In the genomic region with DNA sequence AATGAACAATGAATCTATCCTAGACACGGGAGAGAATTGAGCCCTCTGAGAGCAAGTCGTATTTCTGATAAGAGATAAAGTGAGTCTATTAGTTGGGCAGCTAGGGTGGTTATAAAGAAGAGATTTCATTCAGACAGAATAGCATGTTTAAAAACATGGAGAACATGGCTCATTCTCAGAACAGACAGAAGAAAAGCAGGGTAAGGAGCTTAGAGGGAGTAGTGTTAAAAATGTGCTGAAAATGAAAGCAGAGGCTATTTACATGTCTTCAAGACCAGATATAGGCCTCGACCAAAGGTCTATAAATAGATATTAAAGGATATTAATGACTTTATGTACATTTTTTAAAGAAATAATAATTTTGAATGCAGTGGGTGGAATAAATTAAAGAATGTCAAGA, we compare ENCODE assay signal across 23 cellular contexts.
DNase-seq lines count a peak whose midpoint lies in the region; ATAC-seq and TF ChIP-seq lines count a peak whose summit lies in the region.
"Had no signal": no experiment of that assay in that cellular context is flagged by ENCODE, and none has a peak within 500 bp of the region (broad histone marks: within the 10 kb centered on the region; RNA-seq: fewer than 3 reads in every experiment).

No MANE protein-coding gene starts in this region.

- H3K9me3 ChIP-seq in Loucy (ENCODE audit: insufficient read depth, low read depth, low read length): no peaks in the 10 kb centered on the region
- H3K9me3 ChIP-seq: BLaER1 had no signal

- no peaks in the 10 kb centered on the region for H3K4me1 Mint-ChIP-seq in stimulated activated naive CD8-positive, alpha-beta T cell treated with anti-CD3 and anti-CD28 coated beads, Interleukin-15, amount 100 ng/mL, for 72 hours

- no peak overlapping the region for H3K4me2 ChIP-seq in Loucy (ENCODE audit: low read depth, low read length, poor library complexity, severe bottlenecking)
- H3K4me2 ChIP-seq: BLaER1, PC-9 had no signal

- no peaks in the 10 kb centered on the region for H3K79me2 ChIP-seq in Loucy (ENCODE audit: insufficient read depth, low read length)

- H4K20me1 ChIP-seq in Loucy (ENCODE audit: insufficient read depth, low read length, poor library complexity, severe bottlenecking): no peaks in the 10 kb centered on the region
- H4K20me1 ChIP-seq: BLaER1 had no signal

- H3K9me2 ChIP-seq in Loucy (replicated peaks; ENCODE audit: low read depth, low read length): no peaks in the 10 kb centered on the region

- H3K27me3 Mint-ChIP-seq in stimulated activated naive CD8-positive, alpha-beta T cell treated with anti-CD3 and anti-CD28 coated beads, Interleukin-15, amount 100 ng/mL, for 72 hours: no peaks in the 10 kb centered on the region

- no peak overlapping the region for H3K4me3 ChIP-seq in Loucy (ENCODE audit: low read length, poor library complexity, severe bottlenecking)
- H3K4me3 ChIP-seq: BLaER1, PC-9 had no signal

- peak overlapping the region; percentile 13 for H3K27ac ChIP-seq in caudate nucleus (ENCODE audit: low read depth, low read length)
- H3K27ac ChIP-seq: BLaER1, PC-9 had no signal

- H3K4me1 ChIP-seq in Loucy (ENCODE audit: insufficient read depth, low read length, poor library complexity, severe bottlenecking): no peaks in the 10 kb centered on the region
- H3K4me1 ChIP-seq: BLaER1 had no signal

- DNase-seq in caudate nucleus (lab: John Stamatoyannopoulos, UW) (no peak), superior temporal gyrus (ENCODE audit: extremely low spot score) (peak; percentile 66)
- no peak for DNase-seq in NK-92 treated with Interleukin-12 subunit alpha and Interleukin-12 subunit beta, amount 100 ng/mL, for 24 hours (lab: John Stamatoyannopoulos, UW)
- DNase-seq in stimulated activated naive CD8-positive, alpha-beta T cell treated with anti-CD3 and anti-CD28 coated beads, Interleukin-15, amount 100 ng/mL, for 72 hours: no peak
- DNase-seq: ACHN; Calu3; CD8-positive, alpha-beta T cell; DMS153; Kasumi-1; NCI-H1092; NCI-H1436; NCI-H187 treated with DMSO at 0.1 percent for 48 hours; NCI-H2227 treated with DMSO at 0.1 percent for 48 hours; NCI-H510A; NCI-H82; PC-9; RPMI8226; SHP77; T-helper 2 cell had no signal

- no peak overlapping the region for H3K4me3 Mint-ChIP-seq in stimulated activated naive CD8-positive, alpha-beta T cell treated with anti-CD3 and anti-CD28 coated beads, Interleukin-15, amount 100 ng/mL, for 72 hours
- H3K4me3 Mint-ChIP-seq: CD8-positive, alpha-beta T cell had no signal

- H3K27me3 ChIP-seq in Loucy (ENCODE audit: insufficient read depth, low read length, poor library complexity, severe bottlenecking): no peaks in the 10 kb centered on the region
- H3K27me3 ChIP-seq: BLaER1 had no signal

- H3K9ac ChIP-seq in Loucy (ENCODE audit: low read depth, low read length, poor library complexity, severe bottlenecking): no peak overlapping the region
- H3K9ac ChIP-seq: BLaER1 had no signal

- ATAC-seq in GM18867 (IDR thresholded peaks at IDR 0.05; ENCODE audit: unreplicated experiment) (peak; percentile 46), HG02571 (IDR thresholded peaks at IDR 0.05; ENCODE audit: unreplicated experiment) (no peak)
- no peak for ATAC-seq in stimulated activated naive CD8-positive, alpha-beta T cell treated with anti-CD3 and anti-CD28 coated beads, Interleukin-15, amount 100 ng/mL, for 72 hours
- ATAC-seq: CD8-positive, alpha-beta T cell had no signal

- H3K27ac Mint-ChIP-seq in stimulated activated naive CD8-positive, alpha-beta T cell treated with anti-CD3 and anti-CD28 coated beads, Interleukin-15, amount 100 ng/mL, for 72 hours: no peak overlapping the region
- H3K27ac Mint-ChIP-seq: CD8-positive, alpha-beta T cell had no signal

- H3K9me3 Mint-ChIP-seq in stimulated activated naive CD8-positive, alpha-beta T cell treated with anti-CD3 and anti-CD28 coated beads, Interleukin-15, amount 100 ng/mL, for 72 hours: no peaks in the 10 kb centered on the region
- H3K9me3 Mint-ChIP-seq: CD8-positive, alpha-beta T cell had no signal

- no peak for TF ChIP-seq CTCF in Loucy (conservative IDR thresholded peaks at IDR 0.05; ENCODE audit: low read length)

- H3F3A ChIP-seq in Loucy (ENCODE audit: low read depth): no peaks in the 10 kb centered on the region

- H3K36me3 ChIP-seq in Loucy (ENCODE audit: insufficient read depth, low read length): no peaks in the 10 kb centered on the region
- H3K36me3 ChIP-seq: BLaER1 had no signal

- H2AFZ ChIP-seq in Loucy (ENCODE audit: low read length): peak overlapping the region; percentile 67; the same call in 1 of the 2 replicates
- H2AFZ ChIP-seq: PC-9 had no signal
